Comparison of ENCODE assay signal across 14 cellular contexts in genomic region chr11:46850829-46851380, GRCh38.
"Had no signal": no experiment of that assay in that cellular context is flagged by ENCODE, and none has a peak within 500 bp of the region (broad histone marks: within the 10 kb centered on the region; RNA-seq: fewer than 3 reads in every experiment).

No MANE protein-coding gene starts in this region.

- H3K9me3 ChIP-seq: pancreas had no signal

- H3K27me3 ChIP-seq: cardiac muscle cell, pancreas had no signal

- H3K4me3 ChIP-seq: cardiac muscle cell, lung, pancreas had no signal

- H3K27ac ChIP-seq: cardiac muscle cell, pancreas had no signal

- DNase-seq: activated CD4-positive, alpha-beta T cell treated with anti-CD3 and anti-CD28 coated beads, Interleukin-2, amount 50 U/mL, for 4 hours; activated CD4-positive, CD25-positive, alpha-beta regulatory T cell treated with anti-CD3 and anti-CD28 coated beads, Interleukin-2, amount 50 U/mL, for 72 hours; activated naive CD4-positive, alpha-beta T cell treated with anti-CD3 and anti-CD28 coated beads, Interleukin-2, amount 50 U/mL, for 16 hours; activated T-cell treated with anti-CD3 and anti-CD28 coated beads for 4 hours; midbrain; pancreas; T-cell; T-helper 9 cell had no signal

- ATAC-seq: esophagus mucosa; pancreas; stimulated activated effector memory CD8-positive, alpha-beta T cell treated with anti-CD3 and anti-CD28 coated beads, Interleukin-12 subunit alpha, Interleukin-12 subunit beta, amount 100 ng/mL, for 72 hours; T-cell had no signal

- H3K36me3 ChIP-seq: cardiac muscle cell, pancreas had no signal

- FAIRE-seq: colon, islet of Langerhans, pancreas had no signal
